Comparison of ENCODE assay signal across 1 cellular context in the genomic region with DNA sequence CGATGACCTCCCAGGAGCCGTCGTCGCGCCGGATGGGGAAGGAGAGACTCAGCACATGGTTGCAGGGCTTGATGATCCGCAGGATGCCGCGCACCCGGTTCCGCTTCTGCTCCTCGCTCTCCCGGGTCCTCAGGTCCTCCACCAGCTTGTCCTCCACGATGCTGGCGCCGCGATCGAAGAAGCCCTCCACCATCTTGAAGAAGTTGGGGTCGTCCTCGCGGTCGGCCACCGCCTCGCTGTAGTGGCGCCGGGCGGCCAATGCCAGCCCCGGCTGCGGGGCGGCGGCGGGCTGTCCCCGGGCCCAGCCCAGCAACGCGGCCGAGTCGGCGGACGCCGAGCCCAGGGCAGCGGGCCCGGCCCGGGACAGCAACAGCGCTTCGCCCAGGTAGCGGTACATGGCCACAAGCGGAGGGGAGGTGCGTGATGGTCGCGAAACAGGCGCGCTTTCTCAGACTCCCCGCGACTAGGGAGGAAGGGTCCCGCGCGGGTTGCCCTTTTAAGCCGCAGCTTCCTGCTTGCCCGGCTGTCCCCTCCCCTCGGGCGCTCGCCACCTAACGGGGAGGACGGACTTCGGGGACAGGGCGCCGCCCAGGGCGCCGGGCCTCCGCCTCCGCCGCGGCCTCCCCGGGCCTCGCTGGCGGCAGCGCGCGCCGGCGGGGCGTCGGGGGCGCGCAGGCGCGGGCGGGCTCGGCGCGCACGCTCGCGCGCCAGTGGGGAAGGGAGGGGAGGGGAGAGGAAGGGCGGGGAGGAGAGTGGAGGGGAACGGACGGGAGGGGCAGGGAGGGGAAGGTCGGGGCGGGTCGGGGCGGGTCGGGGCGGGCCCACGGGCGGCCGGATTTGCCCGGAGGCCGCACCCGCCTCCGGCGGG.
TF ChIP-seq lines count a peak whose summit lies in the region.

A gene (minus strand): TSS at position 471 of the 868 bp plus-strand sequence. CDS start 74 bp downstream, at position 397.
A gene with protein sequence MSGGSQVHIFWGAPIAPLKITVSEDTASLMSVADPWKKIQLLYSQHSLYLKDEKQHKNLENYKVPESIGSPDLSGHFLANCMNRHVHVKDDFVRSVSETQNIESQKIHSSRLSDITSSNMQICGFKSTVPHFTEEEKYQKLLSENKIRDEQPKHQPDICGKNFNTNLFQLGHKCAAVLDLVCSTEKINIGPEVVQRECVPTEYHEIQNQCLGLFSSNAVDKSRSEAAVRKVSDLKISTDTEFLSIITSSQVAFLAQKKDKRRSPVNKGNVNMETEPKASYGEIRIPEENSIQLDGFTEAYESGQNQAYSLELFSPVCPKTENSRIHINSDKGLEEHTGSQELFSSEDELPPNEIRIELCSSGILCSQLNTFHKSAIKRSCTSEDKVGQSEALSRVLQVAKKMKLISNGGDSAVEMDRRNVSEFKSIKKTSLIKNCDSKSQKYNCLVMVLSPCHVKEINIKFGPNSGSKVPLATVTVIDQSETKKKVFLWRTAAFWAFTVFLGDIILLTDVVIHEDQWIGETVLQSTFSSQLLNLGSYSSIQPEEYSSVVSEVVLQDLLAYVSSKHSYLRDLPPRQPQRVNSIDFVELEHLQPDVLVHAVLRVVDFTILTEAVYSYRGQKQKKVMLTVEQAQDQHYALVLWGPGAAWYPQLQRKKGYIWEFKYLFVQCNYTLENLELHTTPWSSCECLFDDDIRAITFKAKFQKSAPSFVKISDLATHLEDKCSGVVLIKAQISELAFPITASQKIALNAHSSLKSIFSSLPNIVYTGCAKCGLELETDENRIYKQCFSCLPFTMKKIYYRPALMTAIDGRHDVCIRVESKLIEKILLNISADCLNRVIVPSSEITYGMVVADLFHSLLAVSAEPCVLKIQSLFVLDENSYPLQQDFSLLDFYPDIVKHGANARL (plus strand): TSS at position 834 of the 868 bp plus-strand sequence. CDS start 56,149 bp downstream, outside the sequence.

TF ChIP-seq in IMR-90, 13 proteins besides CTCF, POLR2A, EP300 and RAD21 (continued from another document):
- TF ChIP-seq RCOR1 (IDR thresholded peaks at IDR 0.05; ENCODE audit: insufficient replicate concordance, low read length) (no peak), CHD1 (IDR thresholded peaks at IDR 0.05; ENCODE audit: low read depth, low read length) (no peak), MAZ (IDR thresholded peaks at IDR 0.05; ENCODE audit: borderline replicate concordance, low read depth, low read length) (peak; percentile 57; the same call in 1 of the 2 replicates)
TF ChIP-seq in IMR-90: peak in this region for 2.
